In genomic region chr3:124172846-124173245, GRCh38 we compare ENCODE assay signal across 22 cellular contexts.
DNase-seq lines count a peak whose midpoint lies in the region; ATAC-seq and TF ChIP-seq lines count a peak whose summit lies in the region.
"Had no signal": no experiment of that assay in that cellular context is flagged by ENCODE, and none has a peak within 500 bp of the region (broad histone marks: within the 10 kb centered on the region; RNA-seq: fewer than 3 reads in every experiment).

No MANE protein-coding gene starts in this region.

- TF ChIP-seq CTCF in SK-N-SH (IDR thresholded peaks at IDR 0.05) = no peak
- TF ChIP-seq CTCF in body of pancreas (IDR thresholded peaks at IDR 0.05) = no peak

- H3K27me3 ChIP-seq in SK-N-SH (ENCODE audit: insufficient read depth) (no peaks in the 10 kb centered on the region), body of pancreas (no peaks in the 10 kb centered on the region), subcutaneous abdominal adipose tissue (ENCODE audit: control insufficient read depth in 5 of 5, insufficient read depth in 4 of 5, low read length in 5 of 5) (no peaks in the 10 kb centered on the region)

- TF ChIP-seq RAD21 in SK-N-SH (IDR thresholded peaks at IDR 0.05; ENCODE audit: low read length) = peak; percentile 15; the same call in 1 of the 2 replicates

- CTCF ChIA-PET in SK-N-SH (lab: Yijun Ruan, JAX) = interaction anchor here (0.7 to 2.8 kb wide), 2 partner anchors 35 to 108 kb away, joined by 3 to 8 read pairs; no protein-coding TSS in a partner anchor

- H3K4me1 ChIP-seq in SK-N-SH (ENCODE audit: control insufficient read depth in 1 of 2, insufficient read depth in 2 of 2, low read depth in 1 of 2, low read length in 1 of 2) (peaks cover 0 to 48% of the 10 kb centered on the region in 2 experiments; a peak in 2 of 4 replicates), body of pancreas (peaks cover 22% of the 10 kb centered on the region), subcutaneous abdominal adipose tissue (ENCODE audit: control insufficient read depth in 5 of 5, insufficient read depth in 5 of 5, low read length in 5 of 5) (peaks cover 0 to 52% (median 31%) of the 10 kb centered on the region in 5 donors)

- no peaks in the 10 kb centered on the region for H3F3A ChIP-seq in SK-N-SH (replicated peaks; ENCODE audit: insufficient read depth)

- H3K9ac ChIP-seq in SK-N-SH = no peak overlapping the region
- H3K9ac ChIP-seq in subcutaneous abdominal adipose tissue (ENCODE audit: low read length in 5 of 5) = no peak overlapping the region

- H3K27ac ChIP-seq in SK-N-SH (ENCODE audit: low read depth in 2 of 2, low read length in 1 of 2) = peak overlapping the region in 1 of 2 experiments; percentile 99; a peak in 2 of 4 replicates
- peak overlapping the region in 3 of 4 donors; percentile 28 to 56 (median 53) for H3K27ac ChIP-seq in body of pancreas
- H3K27ac ChIP-seq in subcutaneous abdominal adipose tissue (ENCODE audit: low read depth, low read length) = peak overlapping the region; percentile 52

- no peak overlapping the region for H2AFZ ChIP-seq in SK-N-SH (ENCODE audit: low read depth)

- H4K20me1 ChIP-seq in SK-N-SH (ENCODE audit: insufficient read depth) = no peaks in the 10 kb centered on the region

- TF ChIP-seq POLR2A in body of pancreas (IDR thresholded peaks at IDR 0.05) = no peak

- POLR2A ChIA-PET in SK-N-SH (lab: Yijun Ruan, JAX) = no interaction called here

- H3K4me2 ChIP-seq in SK-N-SH = no peak overlapping the region

- DNase-seq in SK-N-SH (peak; percentile 13), body of pancreas (peak in 2 of 4 donors; percentile 14 to 17), mucosa of gallbladder (ENCODE audit: low spot score) (peak; percentile 45)
- DNase-seq in stimulated activated naive CD4-positive, alpha-beta T cell (lab: John Stamatoyannopoulos, UW) = no peak
- DNase-seq: 8988T, ACHN, DMS153, KBM-7, NCI-H1105 treated with DMSO at 0.1 percent for 48 hours, NCI-H146, NCI-H1930, NCI-H446, NCI-H526, NCI-H82, SHP77 treated with DMSO at 0.1 percent for 48 hours, SW 1271 had no signal

- no peak for ATAC-seq in SK-N-SH treated with all-trans-retinoic acid at 6 μM for 48 hours
- peak; percentile 81 for ATAC-seq in body of pancreas
- ATAC-seq in GM19023 (IDR thresholded peaks at IDR 0.05; ENCODE audit: unreplicated experiment) = no peak
- ATAC-seq in HG03045 (IDR thresholded peaks at IDR 0.05; ENCODE audit: unreplicated experiment) = no peak
- ATAC-seq: HCT116, Panc1 had no signal

- intact Hi-C loops in body of pancreas (cut with DNase I) = no loop called here

- H3K4me3 ChIP-seq in SK-N-SH (ENCODE audit: low read depth in 2 of 2, low read length in 1 of 2) (no peak overlapping the region), body of pancreas (no peak overlapping the region), subcutaneous abdominal adipose tissue (ENCODE audit: low read depth in 1 of 5, low read length in 5 of 5) (no peak overlapping the region)

- no peaks in the 10 kb centered on the region for H3K36me3 ChIP-seq in SK-N-SH (replicated peaks in 1 of 2; ENCODE audit: control insufficient read depth in 1 of 2, insufficient read depth in 2 of 2, low read length in 1 of 2)
- H3K36me3 ChIP-seq in body of pancreas (replicated peaks in 1 of 2; ENCODE audit: insufficient read depth in 1 of 2, low read depth in 2 of 2) = no peaks in the 10 kb centered on the region
- H3K36me3 ChIP-seq in subcutaneous abdominal adipose tissue (ENCODE audit: control insufficient read depth in 5 of 5, insufficient read depth in 5 of 5, low read length in 5 of 5) = no peaks in the 10 kb centered on the region

- peak in 1 of 2 experiments; percentile 86; a peak in 2 of 4 replicates for TF ChIP-seq EP300 in SK-N-SH (IDR thresholded peaks at IDR 0.05; ENCODE audit: borderline replicate concordance in 1 of 2, low read depth in 1 of 2, low read length in 1 of 2)

- H3K79me2 ChIP-seq in SK-N-SH (ENCODE audit: insufficient read depth) = no peaks in the 10 kb centered on the region; the same call in 1 of the 2 replicates

- H3K9me3 ChIP-seq in SK-N-SH (no peaks in the 10 kb centered on the region), body of pancreas (no peaks in the 10 kb centered on the region), subcutaneous abdominal adipose tissue (ENCODE audit: control insufficient read depth in 5 of 5, low read length in 5 of 5) (no peaks in the 10 kb centered on the region)

- no peaks in the 10 kb centered on the region for H3K9me2 ChIP-seq in SK-N-SH

TF ChIP-seq in SK-N-SH, 30 proteins besides CTCF, POLR2A, EP300 and RAD21 (continues in another document):
- TF ChIP-seq USF1 (IDR thresholded peaks at IDR 0.05; ENCODE audit: borderline replicate concordance, low read depth) (no peak), GATA2 (CRISPR knock-in tag; IDR thresholded peaks at IDR 0.05) (peak; percentile 55), RFX5 (IDR thresholded peaks at IDR 0.05; ENCODE audit: low read length) (no peak), PBX3 (IDR thresholded peaks at IDR 0.05) (no peak), FOXJ3 (CRISPR knock-in tag; IDR thresholded peaks at IDR 0.05) (no peak), RCOR1 (IDR thresholded peaks at IDR 0.05; ENCODE audit: low read length) (peak; percentile 27; the same call in 1 of the 2 replicates), ELF1 (IDR thresholded peaks at IDR 0.05) (no peak), TCF12 (IDR thresholded peaks at IDR 0.05) (no peak), FOSL2 (IDR thresholded peaks at IDR 0.05; ENCODE audit: borderline replicate concordance, low read depth) (no peak), EZH2phosphoT487 (IDR thresholded peaks at IDR 0.05; ENCODE audit: borderline replicate concordance, low read depth) (no peak), RXRA (IDR thresholded peaks at IDR 0.05; ENCODE audit: borderline replicate concordance, low read depth) (no peak), CHD2 (IDR thresholded peaks at IDR 0.05; ENCODE audit: low read length, partially characterized antibody) (peak; percentile 27), GABPA (IDR thresholded peaks at IDR 0.05; ENCODE audit: low read depth) (no peak), MEF2A (IDR thresholded peaks at IDR 0.05; ENCODE audit: borderline replicate concordance, low read depth) (no peak)

TF ChIP-seq in SK-N-SH treated with all-trans-retinoic acid at 6 μM for 48 hours, 23 proteins besides CTCF, POLR2A, EP300 and RAD21:
- TF ChIP-seq ZFP30 (CRISPR knock-in tag; IDR thresholded peaks at IDR 0.05) (no peak), CSDC2 (CRISPR knock-in tag; IDR thresholded peaks at IDR 0.05) (no peak), ZNF70 (CRISPR knock-in tag; IDR thresholded peaks at IDR 0.05) (no peak)

Comparison
In these comparisons a context has a peak if more than half of its experiments do, and no peak if none do; other contexts are left out.
1. DNase-seq: peak in SK-N-SH (single experiment) and mucosa of gallbladder (single experiment); none in stimulated activated naive CD4-positive, alpha-beta T cell (0 of 6).